23 cellular contexts compared by ENCODE assay signal in genomic region chr11:100726709-100727108, GRCh38. TPM values are rescaled to one million over a fixed set of nuclear protein-coding genes. Genes with fewer than 3 reads are reported as not detected.
A peak's percentile ranks its signal among the peaks of the same experiment; 100 is the strongest.
DNase-seq lines count a peak whose midpoint lies in the region; FAIRE-seq and TF ChIP-seq lines count a peak whose summit lies in the region.
"Had no signal": no experiment of that assay in that cellular context is flagged by ENCODE, and none has a peak within 500 bp of the region (broad histone marks: within the 10 kb centered on the region; RNA-seq: fewer than 3 reads in every experiment).

No MANE protein-coding gene starts in this region.

- H3K9ac ChIP-seq in HUES64 (ENCODE audit: low read depth, low read length) (no peak overlapping the region), H1 (replicated peaks in 1 of 4; ENCODE audit: extremely low read depth in 1 of 4, low read depth in 3 of 4, low read length in 3 of 4) (no peak overlapping the region), mesendoderm (ENCODE audit: low read length) (no peak overlapping the region)
- H3K9ac ChIP-seq: SK-N-SH had no signal

- H3K79me2 ChIP-seq in H1 (ENCODE audit: control insufficient read depth in 1 of 2, insufficient read depth in 2 of 2, low read length in 2 of 2) (peaks cover 0 to 68% of the 10 kb centered on the region in 2 experiments; a peak in 3 of 4 replicates), mesendoderm (ENCODE audit: control insufficient read depth, insufficient read depth, low read length) (peaks cover 16% of the 10 kb centered on the region)

- no peak overlapping the region for H4K5ac ChIP-seq in H1 (ENCODE audit: insufficient read length, low read depth, low read length)
- no peak overlapping the region for H4K5ac ChIP-seq in mesendoderm (ENCODE audit: low read length)

- H2BK15ac ChIP-seq in H1 (ENCODE audit: low read length), result no peak overlapping the region
- no peak overlapping the region for H2BK15ac ChIP-seq in mesendoderm (replicated peaks; ENCODE audit: low read depth)

- H3K18ac ChIP-seq in H1 (ENCODE audit: extremely low read depth, low read length), result no peak overlapping the region
- H3K18ac ChIP-seq in mesendoderm (ENCODE audit: low read length), result peak overlapping the region; percentile 28

- TF ChIP-seq EP300 in H1 (IDR thresholded peaks at IDR 0.05; ENCODE audit: borderline replicate concordance in 1 of 2, low read depth in 2 of 2, low read length in 2 of 2), result no peak

- H3K14ac ChIP-seq in H1 (ENCODE audit: insufficient read length), result no peak overlapping the region

- CTCF ChIA-PET in H1 (lab: Charles Lee; ENCODE audit: partially characterized antibody), result interaction anchor here (0.6 to 2.3 kb wide), 10 partner anchors 9 to 128 kb away, joined by 3 to 12 read pairs (median 4); no protein-coding TSS in a partner anchor

- no peaks in the 10 kb centered on the region for H3K23me2 ChIP-seq in H1 (ENCODE audit: low read depth, low read length)

- no peak overlapping the region for H2BK120ac ChIP-seq in H1 (replicated peaks; ENCODE audit: low read depth, low read length)
- peak overlapping the region; percentile 82 for H2BK120ac ChIP-seq in mesendoderm (ENCODE audit: low read depth, low read length)

- H4K20me1 ChIP-seq in H1 (replicated peaks in 1 of 2; ENCODE audit: control insufficient read depth in 1 of 2, insufficient read depth in 2 of 2, low read length in 2 of 2), result no peaks in the 10 kb centered on the region

- no peaks in the 10 kb centered on the region for H3K27me3 ChIP-seq in cardiac muscle cell
- H3K27me3 ChIP-seq in right atrium auricular region, result no peaks in the 10 kb centered on the region
- no peaks in the 10 kb centered on the region for H3K27me3 ChIP-seq in HUES64 (ENCODE audit: insufficient read depth, low read length)
- no peaks in the 10 kb centered on the region for H3K27me3 ChIP-seq in H1 (replicated peaks in 1 of 4; ENCODE audit: control insufficient read depth in 3 of 4, extremely low read depth in 1 of 4, insufficient read depth in 3 of 4, low read length in 3 of 4)
- no peaks in the 10 kb centered on the region for H3K27me3 ChIP-seq in mesendoderm (ENCODE audit: insufficient read depth, low read length, poor library complexity)
- H3K27me3 ChIP-seq: MG63 had no signal

- H3K4me1 ChIP-seq in cardiac muscle cell (ENCODE audit: low read depth) (peaks cover 70% of the 10 kb centered on the region), right atrium auricular region (peaks cover 0 to 18% of the 10 kb centered on the region in 2 donors), HUES64 (ENCODE audit: insufficient read depth, low read length) (peaks cover 37% of the 10 kb centered on the region), H1 (replicated peaks in 1 of 4; ENCODE audit: control insufficient read depth in 3 of 4, insufficient read depth in 4 of 4, low read length in 3 of 4) (peaks cover 10 to 16% (median 13%) of the 10 kb centered on the region in 4 experiments; a peak in 6 of 7 replicates), mesendoderm (ENCODE audit: control insufficient read depth, low read depth, low read length) (peaks cover 17% of the 10 kb centered on the region)

- TF ChIP-seq CTCF in cardiac muscle cell (IDR thresholded peaks at IDR 0.05; ENCODE audit: low read depth, low read length) (no peak), right atrium auricular region (IDR thresholded peaks at IDR 0.05) (no peak), H1 (IDR thresholded peaks at IDR 0.05; ENCODE audit: control extremely low read depth in 1 of 3, insufficient read depth in 1 of 3, low read depth in 1 of 3, low read length in 3 of 3) (no peak)

- H3K36me3 ChIP-seq in cardiac muscle cell (no peaks in the 10 kb centered on the region), right atrium auricular region (no peaks in the 10 kb centered on the region), HUES64 (ENCODE audit: insufficient read depth, low read length) (no peaks in the 10 kb centered on the region), H1 (ENCODE audit: control insufficient read depth in 2 of 4, insufficient read depth in 4 of 4, low read length in 3 of 4) (no peaks in the 10 kb centered on the region), mesendoderm (ENCODE audit: control insufficient read depth, insufficient read depth, low read length) (no peaks in the 10 kb centered on the region)
- H3K36me3 ChIP-seq: MG63 had no signal

- H3K9me3 ChIP-seq in cardiac muscle cell (ENCODE audit: low read depth), result no peaks in the 10 kb centered on the region
- no peaks in the 10 kb centered on the region for H3K9me3 ChIP-seq in right atrium auricular region
- no peaks in the 10 kb centered on the region for H3K9me3 ChIP-seq in HUES64 (ENCODE audit: insufficient read depth, low read depth, low read length)
- H3K9me3 ChIP-seq in H1 (ENCODE audit: insufficient read depth in 2 of 2, low read depth in 1 of 2, low read length in 1 of 2), result no peaks in the 10 kb centered on the region
- H3K9me3 ChIP-seq: MG63, SK-N-SH had no signal

- POLR2A ChIA-PET in H1 (lab: Charles Lee; ENCODE audit: partially characterized antibody), result interaction anchor here (1.0 to 2.0 kb wide), 3 partner anchors 12 to 40 kb away, joined by 3 to 7 read pairs (median 3); no protein-coding TSS in a partner anchor

- no peak overlapping the region for H4K91ac ChIP-seq in H1 (replicated peaks; ENCODE audit: insufficient read length, low read length)

- H2BK20ac ChIP-seq in H1 (ENCODE audit: low read length), result no peak overlapping the region

- DNase-seq in cardiac muscle cell (ENCODE audit: low read depth in 1 of 2, low spot score in 1 of 2) (peak in 1 of 2 donors; percentile 26), right atrium auricular region (ENCODE audit: low spot score) (no peak), H1 (ENCODE audit: low read depth in 1 of 2, low spot score in 2 of 2) (peak in 1 of 2 experiments; percentile 21), mesendoderm (peak; percentile 64), COLO829 (ENCODE audit: low spot score) (no peak), HTR-8/SVneo (ENCODE audit: insufficient read length, low spot score) (no peak)
- no peak for DNase-seq in stimulated activated CD4-positive, alpha-beta T cell treated with anti-CD3 and anti-CD28 coated beads, Interleukin-2, amount 100 ng/mL, for 24 hours
- DNase-seq: 8988T; CD8-positive, alpha-beta memory T cell; DMS53; GDM1; MG63; NCI-H1930; NCI-H345; NCI-H524; PC-3; SHP77; SK-N-SH had no signal

- FAIRE-seq in H1 (lab: Jason Lieb, UNC), result peak; percentile 94
- FAIRE-seq in HTR-8/SVneo (lab: Jason Lieb, UNC), result no peak
- FAIRE-seq: GM19239, HepG2, K562 had no signal

- no peak for TF ChIP-seq POLR2A in H1 (IDR thresholded peaks at IDR 0.05; ENCODE audit: control extremely low read depth in 1 of 2, low read depth in 2 of 2, low read length in 2 of 2)

- H3K4me2 ChIP-seq in H1 (ENCODE audit: insufficient read depth in 1 of 2, low read depth in 2 of 2, low read length in 2 of 2) (no peak overlapping the region; a peak in 1 of 4 replicates), mesendoderm (ENCODE audit: low read length) (no peak overlapping the region)
- H3K4me2 ChIP-seq: SK-N-SH had no signal

- H4K8ac ChIP-seq in H1 (ENCODE audit: extremely low read depth, insufficient read depth, low read length) (no peak overlapping the region), mesendoderm (ENCODE audit: low read depth, low read length) (no peak overlapping the region)

- H3K56ac ChIP-seq in H1 (replicated peaks; ENCODE audit: insufficient read length, low read depth, low read length), result no peak overlapping the region
- H3K56ac ChIP-seq in mesendoderm (ENCODE audit: low read length), result peak overlapping the region; percentile 12

- H3K27ac ChIP-seq in cardiac muscle cell (peak overlapping the region; percentile 95), right atrium auricular region (peak overlapping the region in 1 of 2 donors; percentile 65), HUES64 (ENCODE audit: low read depth, low read length) (peak overlapping the region; percentile 76; the same call in 1 of the 2 replicates), H1 (ENCODE audit: low read depth, low read length) (no peak overlapping the region), mesendoderm (ENCODE audit: low read depth, low read length) (peak overlapping the region; percentile 72)
- H3K27ac ChIP-seq: C4-2B had no signal

- H3K23ac ChIP-seq in H1 (ENCODE audit: insufficient read length) (no peak overlapping the region), mesendoderm (ENCODE audit: low read length) (no peak overlapping the region)

- WGBS in HUES64, result 22% methylated on average over 1 of the region's 1 CpG
- WGBS in H1 (ENCODE audit: extremely low coverage in 1 of 2, insufficient coverage in 1 of 2, insufficient read length in 1 of 2, insufficient replicate concordance in 2 of 2, low coverage in 1 of 2, low lambda C conversion rate in 2 of 2, missing lambda C conversion rate in 1 of 2), 2 experiments, result 6% methylated on average over 1 of the region's 1 CpG; no CpG with 5 or more reads in 1 of the 2 experiments
- WGBS in mesendoderm (ENCODE audit: extremely low coverage, insufficient coverage, low lambda C conversion rate), result no CpG with 5 or more reads among the region's 1 CpG

- H2BK5ac ChIP-seq in H1 (ENCODE audit: low read depth, low read length), result no peak overlapping the region
- peak overlapping the region; percentile 49 for H2BK5ac ChIP-seq in mesendoderm (ENCODE audit: low read length)

- H2AFZ ChIP-seq in H1 (ENCODE audit: low read length), result no peak overlapping the region

- no peak overlapping the region for H2BK12ac ChIP-seq in H1 (ENCODE audit: low read depth, low read length)

- H3K4ac ChIP-seq in H1 (replicated peaks; ENCODE audit: insufficient read length, low read depth, low read length) (no peak overlapping the region), mesendoderm (ENCODE audit: low read depth, low read length) (no peak overlapping the region)

- H3K79me1 ChIP-seq in H1 (ENCODE audit: low read depth, low read length), result no peaks in the 10 kb centered on the region; the same call in 1 of the 2 replicates
- peaks cover 10% of the 10 kb centered on the region for H3K79me1 ChIP-seq in mesendoderm (ENCODE audit: low read length)

- H2AK5ac ChIP-seq in H1 (ENCODE audit: low read depth, low read length) (no peak overlapping the region), mesendoderm (ENCODE audit: low read length) (peak overlapping the region; percentile 36)

- H3K4me3 ChIP-seq in cardiac muscle cell (no peak overlapping the region), right atrium auricular region (no peak overlapping the region), HUES64 (ENCODE audit: low read length) (no peak overlapping the region), H1 (ENCODE audit: extremely low read depth in 1 of 4, insufficient read depth in 2 of 4, low read depth in 3 of 4, low read length in 4 of 4) (peak overlapping the region in 1 of 4 experiments; percentile 10; a peak in 1 of 8 replicates), mesendoderm (ENCODE audit: low read length) (no peak overlapping the region)
- H3K4me3 ChIP-seq: K562, MG63 had no signal

- no peak for TF ChIP-seq RAD21 in H1 (IDR thresholded peaks at IDR 0.05 in 1 of 2, conservative IDR thresholded peaks at IDR 0.05 in 1 of 2; ENCODE audit: low read depth in 2 of 2, low read length in 2 of 2)

RNA-seq across cellular contexts. Expression of gene ARHGAP42, which starts 39.6 kb away (rescaled TPM):
- total RNA-seq in cardiac muscle cell, result 90.9 and 135 TPM in 2 replicates
- 64.8 and 91.3 TPM in 2 replicates for polyA plus RNA-seq in cardiac muscle cell
- total RNA-seq in right atrium auricular region, result 10 to 100 TPM in 1 of 2 donors, 1 to 10 TPM in 1; 6.1 to 12.1 TPM
- polyA plus RNA-seq in HUES64 (2013, experiment 1 of 2), result 18.6 TPM
- 20.7 TPM for polyA plus RNA-seq in HUES64 (2013, experiment 2 of 2)
- 33.3 and 33.5 TPM in 2 replicates for total RNA-seq in H1 (2021; fragmentation: NEBNext Ultra II Directional; extraction: Animal tissue kit (Norgen Biotek cat#: 25700))
- 13.1 and 22.2 TPM in 2 replicates for polyA plus RNA-seq in H1 (2011; rRNA removed)
- 18.4 TPM for polyA plus RNA-seq in H1 (2011; cell fraction: cytosol; rRNA removed)
- polyA plus RNA-seq in H1 (2011; cell fraction: nucleus; rRNA removed), result 17.7 TPM
- 12.0 to 26.0 TPM (median 19.3 TPM) in 4 replicates for polyA plus RNA-seq in H1 (2012, experiment 1 of 2)
- 2.1 TPM for polyA plus RNA-seq in H1 (2012, experiment 2 of 2)
- 13.9 TPM for polyA plus RNA-seq in H1 (2013, experiment 1 of 2)
- polyA plus RNA-seq in H1 (2013, experiment 2 of 2), result 14.8 TPM
- polyA minus RNA-seq in H1 (2011; rRNA and poly(A)+ RNA removed), result 50.9 and 68.5 TPM in 2 replicates
- polyA minus RNA-seq in H1 (2011; cell fraction: cytosol; rRNA and poly(A)+ RNA removed), result 26.9 TPM
- 56.7 TPM for polyA minus RNA-seq in H1 (2011; cell fraction: nucleus; rRNA and poly(A)+ RNA removed)
- 17.7 TPM for polyA plus RNA-seq in mesendoderm (2013, experiment 1 of 2)
- polyA plus RNA-seq in mesendoderm (2013, experiment 2 of 2), result 18.8 TPM
